Comparison of ENCODE assay signal across 17 cellular contexts in the genomic region with DNA sequence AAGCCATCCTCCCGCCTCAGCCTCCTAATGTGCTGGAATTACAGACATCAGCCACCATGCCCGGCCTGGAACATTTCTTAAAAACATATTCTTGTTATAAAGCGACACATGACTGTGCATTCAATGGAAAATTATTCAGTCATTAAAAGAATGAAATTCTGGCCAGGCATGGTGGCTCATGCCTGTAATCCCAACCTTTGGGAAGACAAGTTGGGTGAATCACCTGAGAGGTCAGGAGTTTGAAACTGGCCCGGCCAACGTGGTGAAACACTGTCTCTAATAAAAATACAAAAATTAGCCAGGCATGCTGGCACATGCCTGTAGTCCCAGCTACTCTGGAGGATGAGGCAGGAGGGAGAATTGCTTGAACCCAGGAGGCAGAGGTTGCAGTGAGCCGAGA.
"Had no signal": no experiment of that assay in that cellular context is flagged by ENCODE, and none has a peak within 500 bp of the region (broad histone marks: within the 10 kb centered on the region; RNA-seq: fewer than 3 reads in every experiment).

No MANE protein-coding gene starts in this region.

- DNase-seq: dorsolateral prefrontal cortex; effector CD8-positive, alpha-beta T cell; heart left ventricle; hippocampal formation; kidney glomerular epithelial cell; mucosa of descending colon; naive thymus-derived CD8-positive, alpha-beta T cell; psoas muscle; sigmoid colon; stimulated activated CD4-positive, alpha-beta T cell treated with anti-CD3 and anti-CD28 coated beads, Interleukin-2, amount 100 ng/mL, for 24 hours; stimulated activated CD4-positive, alpha-beta T cell treated with anti-CD3 and anti-CD28 coated beads, Interleukin-4, amount 100 ng/mL, for 4 hours; stimulated activated naive CD4-positive, alpha-beta T cell treated with Interleukin-2 at 50 U/mL for 16 hours had no signal

- H3K36me3 ChIP-seq: heart left ventricle, neutrophil, sigmoid colon had no signal

- H3K27ac ChIP-seq: coronary artery, dorsolateral prefrontal cortex, heart left ventricle, neutrophil, psoas muscle, sigmoid colon, skin epidermis had no signal

- FAIRE-seq: frontal cortex, urothelium cell line had no signal

- H3K9me3 ChIP-seq: mucosa of descending colon, neutrophil, psoas muscle, sigmoid colon had no signal

- H3K4me1 ChIP-seq: heart left ventricle, psoas muscle, sigmoid colon had no signal

- H3K4me3 ChIP-seq: coronary artery, dorsolateral prefrontal cortex, heart left ventricle, mucosa of descending colon, psoas muscle, sigmoid colon, skin epidermis had no signal

- H3K27me3 ChIP-seq: dorsolateral prefrontal cortex, heart left ventricle, neutrophil, sigmoid colon had no signal
